8 cellular contexts compared by ENCODE assay signal in the genomic region with DNA sequence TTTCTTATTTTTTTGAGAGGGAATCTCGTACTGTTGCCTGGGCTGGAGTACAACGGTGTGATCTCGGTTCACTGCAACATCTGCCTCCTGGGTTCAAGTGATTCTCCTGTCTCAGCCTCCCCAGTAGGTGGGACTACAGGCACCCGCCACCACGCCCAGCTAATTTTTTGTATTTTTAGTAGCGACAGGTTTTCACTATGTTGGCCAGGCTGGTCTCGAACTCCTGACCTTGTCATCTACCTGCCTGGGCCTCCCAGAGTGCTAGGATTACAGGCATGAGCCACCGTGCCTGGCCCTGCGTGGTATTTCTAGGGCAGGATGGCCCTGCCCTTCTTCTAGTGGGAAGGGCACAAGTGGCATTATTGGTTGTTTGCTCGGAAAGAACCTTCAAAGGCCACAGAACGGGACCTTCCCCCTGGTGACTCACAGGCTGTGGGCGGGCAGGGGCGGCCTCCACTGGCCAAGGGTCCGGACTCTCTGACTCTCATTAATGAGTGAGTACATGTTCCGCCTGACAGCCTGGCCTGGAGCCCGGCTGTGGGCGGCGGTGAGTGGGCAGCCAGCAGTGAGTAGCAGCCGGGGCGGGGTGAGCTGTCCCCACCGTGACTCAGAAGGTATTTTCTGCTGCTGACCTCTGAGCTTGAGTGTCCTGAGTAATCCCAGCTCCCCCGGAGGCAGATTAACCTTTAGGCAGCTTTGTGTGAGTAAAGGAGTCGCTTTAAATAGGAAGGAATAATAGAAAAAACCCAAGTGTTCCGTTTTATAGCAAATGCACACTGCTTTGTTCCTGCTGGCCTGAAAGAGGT. TPM values are rescaled to one million over a fixed set of nuclear protein-coding genes. Genes with fewer than 3 reads are reported as not detected.
DNase-seq lines count a peak whose midpoint lies in the region; ATAC-seq, FAIRE-seq and TF ChIP-seq lines count a peak whose summit lies in the region.

No MANE protein-coding gene starts in this region.

- peak overlapping the region; percentile 91 for H3K27ac Mint-ChIP-seq in T-helper 17 cell

- peak; percentile 85 for FAIRE-seq in GM19239 (lab: Jason Lieb, UNC)

- H3K36me3 Mint-ChIP-seq in T-helper 17 cell (ENCODE audit: low read depth): no peaks in the 10 kb centered on the region

- peak; percentile 33 to 100 (median 82) for DNase-seq in C1 segment of cervical spinal cord (lab: John Stamatoyannopoulos, UW)
- no peak for DNase-seq in GM19239 (ENCODE audit: insufficient read length, low spot score)
- DNase-seq in T-helper 17 cell: peak; percentile 28 to 36 (median 31)
- DNase-seq in astrocyte of the spinal cord (ENCODE audit: low read depth, low spot score): peak; percentile 99
- peak; percentile 69 to 87 for DNase-seq in hippocampal formation (lab: John Stamatoyannopoulos, UW)
- peak; percentile 96 for DNase-seq in skeletal muscle cell (ENCODE audit: low read depth)
- DNase-seq in NCI-H146 (lab: John Stamatoyannopoulos, UW): no peak

- H3K9me3 ChIP-seq in T-helper 17 cell (ENCODE audit: control insufficient read depth, low read length, poor library complexity, severe bottlenecking): no peaks in the 10 kb centered on the region

- H3K4me3 ChIP-seq in astrocyte of the spinal cord (ENCODE audit: low read depth, low read length): no peak overlapping the region
- no peak overlapping the region for H3K4me3 ChIP-seq in skeletal muscle cell (ENCODE audit: low read depth, low read length)

- ATAC-seq in HG03565 (IDR thresholded peaks at IDR 0.05; ENCODE audit: unreplicated experiment) (peak; percentile 41), T-helper 17 cell (peak; percentile 36)

- H3K4me3 Mint-ChIP-seq in T-helper 17 cell: peak overlapping the region; percentile 74

- in situ Hi-C loops in astrocyte of the spinal cord (cut with HindIII; ENCODE audit: low sequenced_read_pairs): no loop called here

- H3K27me3 Mint-ChIP-seq in T-helper 17 cell: no peaks in the 10 kb centered on the region

- peaks cover 31% of the 10 kb centered on the region for H3K4me1 Mint-ChIP-seq in T-helper 17 cell

- TF ChIP-seq CTCF in astrocyte of the spinal cord (IDR thresholded peaks at IDR 0.05; ENCODE audit: low read depth, low read length): no peak

RNA-seq across cellular contexts. Expression of gene DOT1L, which starts 5.1 kb away (rescaled TPM):
- total RNA-seq in T-helper 17 cell: 10 to 100 TPM; 32.3 to 42.1 TPM

RNA-seq across cellular contexts. Expression of gene AP3D1, which starts 17.5 kb away (rescaled TPM):
- 10 to 100 TPM; 82.2 to 86.0 TPM for total RNA-seq in T-helper 17 cell

Comparison
In these comparisons a context has a peak if more than half of its experiments do, and no peak if none do; other contexts are left out.
1. DNase-seq: peak in C1 segment of cervical spinal cord (14 of 14), T-helper 17 cell (3 of 3), astrocyte of the spinal cord (single experiment), hippocampal formation (2 of 2) and skeletal muscle cell (single experiment); none in GM19239 (single experiment) and NCI-H146 (single experiment).